ENCODE assay signal across 12 cellular contexts in the genomic region with DNA sequence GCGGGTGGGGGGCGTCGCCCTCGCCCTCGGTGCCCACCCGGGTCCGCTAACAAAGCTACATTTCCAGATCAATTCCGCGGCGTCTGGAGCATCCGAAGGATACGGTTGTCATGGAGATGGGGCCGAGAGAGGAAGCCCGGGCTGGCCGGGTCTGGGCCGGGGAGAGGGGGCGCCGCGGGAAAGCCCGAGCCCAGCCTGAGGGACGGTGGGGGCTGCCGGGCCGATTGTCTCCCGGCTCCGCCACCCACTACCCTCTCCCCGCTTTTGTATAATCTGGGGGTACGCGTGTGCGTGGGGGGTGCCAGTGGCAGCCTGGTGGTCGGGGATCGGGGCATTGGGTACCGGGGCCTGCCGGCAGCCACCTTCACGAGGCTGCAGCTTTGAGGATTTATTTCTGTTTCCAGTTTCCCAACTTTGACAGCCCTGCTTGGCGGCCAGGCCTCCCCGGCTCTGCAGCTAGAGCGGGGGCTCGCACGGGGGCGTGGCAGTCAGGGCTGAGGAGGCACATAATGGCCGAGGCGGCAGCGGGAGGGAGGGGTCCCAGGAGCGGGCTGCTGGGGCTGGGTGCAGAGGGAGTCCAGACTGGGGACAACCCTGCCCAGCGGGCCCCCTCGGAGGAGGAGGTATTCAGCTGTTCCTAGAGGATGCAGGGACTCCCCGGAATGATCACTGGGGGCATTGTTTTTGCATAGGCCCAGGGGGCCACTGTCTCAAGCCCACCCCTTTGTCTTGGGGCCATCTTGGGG. TPM values are rescaled to one million over a fixed set of nuclear protein-coding genes. Genes with fewer than 3 reads are reported as not detected.
DNase-seq lines count a peak whose midpoint lies in the region; ATAC-seq and TF ChIP-seq lines count a peak whose summit lies in the region.
"Had no signal": no experiment of that assay in that cellular context is flagged by ENCODE, and none has a peak within 500 bp of the region (broad histone marks: within the 10 kb centered on the region; RNA-seq: fewer than 3 reads in every experiment).

No MANE protein-coding gene starts in this region.

- peak; percentile 13 for ATAC-seq in effector memory CD8-positive, alpha-beta T cell (replicated peaks)
- ATAC-seq in GM18861 (IDR thresholded peaks at IDR 0.05; ENCODE audit: unreplicated experiment): no peak

- H3K79me2 ChIP-seq in neural progenitor cell (ENCODE audit: low read depth): no peaks in the 10 kb centered on the region

- H3K9ac ChIP-seq in neural progenitor cell: no peak overlapping the region

- peaks cover 100% of the 10 kb centered on the region for H3K27me3 ChIP-seq in neural progenitor cell

- no peak overlapping the region for H3K27ac ChIP-seq in neural progenitor cell

- H3K4me3 Mint-ChIP-seq in IgD-negative memory B cell: peak overlapping the region in 3 of 4 donors; percentile 44 to 63 (median 52)
- H3K4me3 Mint-ChIP-seq in effector memory CD8-positive, alpha-beta T cell: peak overlapping the region; percentile 39 to 53
- peak overlapping the region; percentile 75 for H3K4me3 Mint-ChIP-seq in neural progenitor cell
- H3K4me3 Mint-ChIP-seq: activated T-helper 1 cell treated with anti-CD3 and anti-CD28 coated beads, Interleukin-12 subunit alpha, Interleukin-12 subunit beta, Interleukin-2, Interleukin-4 antibody, amounts not matched to agents 30 ng/mL and 10 ng/mL and 1 ng/mL, durations not matched to agents 14 hours and 24 hours and 36 hours had no signal

- DNase-seq in NCI-H1105 treated with DMSO at 0.1 percent for 48 hours (lab: John Stamatoyannopoulos, UW) (peak; percentile 4), NCI-H1105 (lab: John Stamatoyannopoulos, UW) (no peak), neural progenitor cell (ENCODE audit: low spot score) (peak; percentile 75), NOMO-1 treated with dmso at 0.1 percent for 144 hours (lab: John Stamatoyannopoulos, UW; ENCODE audit: unreplicated experiment) (no peak), GM10266 (ENCODE audit: extremely low spot score) (no peak)
- no peak for DNase-seq in effector memory CD8-positive, alpha-beta T cell
- DNase-seq: effector CD4-positive, alpha-beta T cell; NCI-H446 had no signal

- TF ChIP-seq CTCF in neural progenitor cell (IDR thresholded peaks at IDR 0.05): no peak
- TF ChIP-seq CTCF in GM10266 (IDR thresholded peaks at IDR 0.05; ENCODE audit: control insufficient read depth, insufficient read depth, low read depth, missing control alignments): no peak

- H2AFZ ChIP-seq in neural progenitor cell (replicated peaks): no peak overlapping the region

- H3K9me3 ChIP-seq in neural progenitor cell (ENCODE audit: low read depth): no peaks in the 10 kb centered on the region

- H3F3A ChIP-seq in neural progenitor cell (ENCODE audit: low read depth): peaks cover 7% of the 10 kb centered on the region

- H3K27me3 Mint-ChIP-seq in IgD-negative memory B cell (peaks cover 46% of the 10 kb centered on the region), neural progenitor cell (ENCODE audit: insufficient read depth, low read depth) (peaks cover 59% of the 10 kb centered on the region)
- H3K27me3 Mint-ChIP-seq in effector memory CD8-positive, alpha-beta T cell: peaks cover 75 to 96% of the 10 kb centered on the region in 2 donors

- H3K36me3 ChIP-seq in neural progenitor cell: no peaks in the 10 kb centered on the region

- peaks cover 13% of the 10 kb centered on the region for H3K4me1 ChIP-seq in neural progenitor cell

- H3K36me3 Mint-ChIP-seq in IgD-negative memory B cell (peaks cover 2% of the 10 kb centered on the region), neural progenitor cell (no peaks in the 10 kb centered on the region)
- H3K36me3 Mint-ChIP-seq in effector memory CD8-positive, alpha-beta T cell (ENCODE audit: insufficient read depth): peaks cover 4% of the 10 kb centered on the region

- H3K4me1 Mint-ChIP-seq in IgD-negative memory B cell (peaks cover 3 to 8% (median 4%) of the 10 kb centered on the region in 3 donors), neural progenitor cell (peaks cover 6% of the 10 kb centered on the region)
- H3K4me1 Mint-ChIP-seq in effector memory CD8-positive, alpha-beta T cell (ENCODE audit: low read depth in 2 of 2): peaks cover 0 to 3% of the 10 kb centered on the region in 2 donors

- H3K9me3 Mint-ChIP-seq in IgD-negative memory B cell: no peaks in the 10 kb centered on the region
- no peaks in the 10 kb centered on the region for H3K9me3 Mint-ChIP-seq in effector memory CD8-positive, alpha-beta T cell
- no peaks in the 10 kb centered on the region for H3K9me3 Mint-ChIP-seq in neural progenitor cell
- H3K9me3 Mint-ChIP-seq: activated T-helper 1 cell treated with anti-CD3 and anti-CD28 coated beads, Interleukin-12 subunit alpha, Interleukin-12 subunit beta, Interleukin-2, Interleukin-4 antibody, amounts not matched to agents 30 ng/mL and 10 ng/mL and 1 ng/mL, durations not matched to agents 14 hours and 24 hours and 36 hours had no signal

- peak overlapping the region in 1 of 3 donors; percentile 85 for H3K27ac Mint-ChIP-seq in IgD-negative memory B cell
- H3K27ac Mint-ChIP-seq in effector memory CD8-positive, alpha-beta T cell: no peak overlapping the region
- H3K27ac Mint-ChIP-seq in neural progenitor cell: no peak overlapping the region
- H3K27ac Mint-ChIP-seq: activated T-helper 1 cell treated with anti-CD3 and anti-CD28 coated beads, Interleukin-12 subunit alpha, Interleukin-12 subunit beta, Interleukin-2, Interleukin-4 antibody, amounts not matched to agents 30 ng/mL and 10 ng/mL and 1 ng/mL, durations not matched to agents 14 hours and 24 hours and 36 hours had no signal

- peaks cover 35% of the 10 kb centered on the region for H4K20me1 ChIP-seq in neural progenitor cell (ENCODE audit: low read depth)

- peak overlapping the region; percentile 94 for H3K4me2 ChIP-seq in neural progenitor cell

- H3K4me3 ChIP-seq in neural progenitor cell: peak overlapping the region; percentile 45

RNA-seq across cellular contexts. Expression of gene PSD2, which starts 0.6 kb away (rescaled TPM):
- polyA plus RNA-seq in IgD-negative memory B cell: not detected
- total RNA-seq in neural progenitor cell (ENCODE audit: low replicate concordance): 0.09 and 0.53 TPM in 2 replicates
- total RNA-seq: activated T-helper 1 cell treated with anti-CD3 and anti-CD28 coated beads, Interleukin-12 subunit alpha, Interleukin-12 subunit beta, Interleukin-2, Interleukin-4 antibody, amounts not matched to agents 30 ng/mL and 10 ng/mL and 1 ng/mL, durations not matched to agents 14 hours and 24 hours and 36 hours had no signal
- polyA plus RNA-seq: keratinocyte had no signal

Comparison
In these comparisons a context has a peak if more than half of its experiments do, and no peak if none do; other contexts are left out.
1. DNase-seq: peak in NCI-H1105 treated with DMSO at 0.1 percent for 48 hours (single experiment) and neural progenitor cell (single experiment); none in NCI-H1105 (single experiment), effector memory CD8-positive, alpha-beta T cell (0 of 3), NOMO-1 treated with dmso at 0.1 percent for 144 hours (single experiment) and GM10266 (single experiment).
2. Peak in every context shown above with its lines, with median percentiles within 50 percentile points of each other: H3K4me3 Mint-ChIP-seq.